13 cellular contexts compared by ENCODE assay signal in the genomic region with DNA sequence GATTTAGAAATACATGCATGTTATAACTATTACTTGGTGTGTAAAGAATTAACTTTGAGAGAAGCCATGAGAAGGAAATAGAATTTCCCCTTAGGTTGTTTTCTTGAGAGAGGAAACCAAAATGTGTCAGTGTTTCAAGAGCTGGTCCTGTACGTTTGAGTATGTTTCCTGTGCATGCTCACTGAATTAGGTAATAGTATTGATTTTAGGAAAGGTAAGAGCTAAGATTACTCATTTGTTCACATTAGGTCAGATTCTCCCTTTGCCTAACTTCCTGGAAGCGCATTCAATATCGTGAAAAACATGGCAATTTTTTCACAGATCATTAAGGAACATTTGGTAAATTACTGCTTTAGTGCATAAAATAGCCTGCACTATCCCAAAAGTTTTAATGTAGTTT. TPM values are rescaled to one million over a fixed set of nuclear protein-coding genes. Genes with fewer than 3 reads are reported as not detected.
DNase-seq lines count a peak whose midpoint lies in the region; ATAC-seq lines count a peak whose summit lies in the region.
"Had no signal": no experiment of that assay in that cellular context is flagged by ENCODE, and none has a peak within 500 bp of the region (broad histone marks: within the 10 kb centered on the region; RNA-seq: fewer than 3 reads in every experiment).

No MANE protein-coding gene starts in this region.

- no peaks in the 10 kb centered on the region for H3K36me3 ChIP-seq in Karpas-422 (ENCODE audit: insufficient read depth, low read length)

- H3K9me3 ChIP-seq in Karpas-422 (ENCODE audit: low read length): no peaks in the 10 kb centered on the region

- intact Hi-C loops in activated naive CD4-positive, alpha-beta T cell treated with anti-CD3 and anti-CD28 coated beads for 36 hours (cut with micrococcal nuclease): loop anchor here (1.0 to 10.0 kb wide), 7 partner anchors 8 to 1723 kb away; partner anchors contain the start of gene DIXDC1

- no peaks in the 10 kb centered on the region for H3K79me2 ChIP-seq in Karpas-422 (ENCODE audit: low read length)

- H3K9me3 Mint-ChIP-seq in activated naive CD4-positive, alpha-beta T cell treated with anti-CD3 and anti-CD28 coated beads for 36 hours: peaks cover 6% of the 10 kb centered on the region
- H3K9me3 Mint-ChIP-seq in activated CD8-positive, alpha-beta T cell treated with anti-CD3 and anti-CD28 coated beads, Interleukin-2, amount 10 ng/mL, durations not matched to agents 7 days and 5 days (ENCODE audit: insufficient read depth): no peaks in the 10 kb centered on the region
- H3K9me3 Mint-ChIP-seq: HFFc6 had no signal

- H3K4me1 Mint-ChIP-seq in activated naive CD4-positive, alpha-beta T cell treated with anti-CD3 and anti-CD28 coated beads for 36 hours (ENCODE audit: low read depth): peaks cover 65% of the 10 kb centered on the region
- H3K4me1 Mint-ChIP-seq in activated CD8-positive, alpha-beta T cell treated with anti-CD3 and anti-CD28 coated beads, Interleukin-2, amount 10 ng/mL, durations not matched to agents 7 days and 5 days (ENCODE audit: low read depth): peaks cover 54% of the 10 kb centered on the region

- H2AFZ ChIP-seq in Karpas-422 (ENCODE audit: low read length): no peak overlapping the region

- no peak overlapping the region for H3K4me3 Mint-ChIP-seq in activated naive CD4-positive, alpha-beta T cell treated with anti-CD3 and anti-CD28 coated beads for 36 hours
- H3K4me3 Mint-ChIP-seq in activated CD8-positive, alpha-beta T cell treated with anti-CD3 and anti-CD28 coated beads, Interleukin-2, amount 10 ng/mL, durations not matched to agents 7 days and 5 days: peak overlapping the region; percentile 19
- H3K4me3 Mint-ChIP-seq: HFFc6 had no signal

- ATAC-seq in HG02884 (IDR thresholded peaks at IDR 0.05; ENCODE audit: unreplicated experiment) (peak; percentile 28), GM19463 (IDR thresholded peaks at IDR 0.05; ENCODE audit: unreplicated experiment) (no peak)
- peak; percentile 49 for ATAC-seq in activated CD8-positive, alpha-beta T cell treated with anti-CD3 and anti-CD28 coated beads, Interleukin-2, amount 10 ng/mL, durations not matched to agents 7 days and 5 days
- ATAC-seq in stimulated activated naive CD8-positive, alpha-beta T cell treated with anti-CD3 and anti-CD28 coated beads, Interleukin-15, Interleukin-2, amounts not matched to agents 100 U/mL and 50 U/mL, for 24 hours: peak; percentile 47

- no peak overlapping the region for H3K4me3 ChIP-seq in Karpas-422 (ENCODE audit: low read length)

- POLR2A ChIA-PET in activated CD8-positive, alpha-beta T cell treated with anti-CD3 and anti-CD28 coated beads, Interleukin-2, amount 10 ng/mL, durations not matched to agents 7 days and 5 days (lab: Charles Lee): interaction anchor here (1.4 kb wide), 1 partner anchor 20 kb away, joined by 4 read pairs; no protein-coding TSS in a partner anchor

- no peak overlapping the region for H3K9ac ChIP-seq in Karpas-422 (ENCODE audit: low read length)

- H3K9me2 ChIP-seq in Karpas-422 (replicated peaks; ENCODE audit: insufficient read depth, low read length): no peaks in the 10 kb centered on the region

- H3K36me3 Mint-ChIP-seq in activated naive CD4-positive, alpha-beta T cell treated with anti-CD3 and anti-CD28 coated beads for 36 hours (ENCODE audit: low read depth): peaks cover 6% of the 10 kb centered on the region
- peaks cover 15% of the 10 kb centered on the region for H3K36me3 Mint-ChIP-seq in activated CD8-positive, alpha-beta T cell treated with anti-CD3 and anti-CD28 coated beads, Interleukin-2, amount 10 ng/mL, durations not matched to agents 7 days and 5 days (ENCODE audit: low read depth)

- no peaks in the 10 kb centered on the region for H4K20me1 ChIP-seq in Karpas-422 (ENCODE audit: insufficient read depth, low read depth, low read length)

- no peak overlapping the region for H3K27ac ChIP-seq in Karpas-422 (ENCODE audit: low read length)

- H3K27ac Mint-ChIP-seq in activated naive CD4-positive, alpha-beta T cell treated with anti-CD3 and anti-CD28 coated beads for 36 hours: peak overlapping the region; percentile 90
- H3K27ac Mint-ChIP-seq in activated CD8-positive, alpha-beta T cell treated with anti-CD3 and anti-CD28 coated beads, Interleukin-2, amount 10 ng/mL, durations not matched to agents 7 days and 5 days: peak overlapping the region; percentile 84
- H3K27ac Mint-ChIP-seq: HFFc6 had no signal

- H3K4me2 ChIP-seq in Karpas-422 (ENCODE audit: low read depth, low read length, poor library complexity, severe bottlenecking): no peak overlapping the region

- no peaks in the 10 kb centered on the region for H3K4me1 ChIP-seq in Karpas-422 (ENCODE audit: low read length)

- no peak for DNase-seq in activated naive CD4-positive, alpha-beta T cell treated with anti-CD3 and anti-CD28 coated beads for 36 hours
- DNase-seq in activated naive CD4-positive, alpha-beta T cell treated with Interleukin-2 at 50 U/mL for 16 hours: no peak
- no peak for DNase-seq in activated CD8-positive, alpha-beta T cell treated with anti-CD3 and anti-CD28 coated beads, Interleukin-2, amount 10 ng/mL, durations not matched to agents 7 days and 5 days
- no peak for DNase-seq in stimulated activated naive CD8-positive, alpha-beta T cell treated with anti-CD3 and anti-CD28 coated beads, Interleukin-15, Interleukin-2, amounts not matched to agents 100 U/mL and 50 U/mL, for 24 hours
- DNase-seq in Karpas-422 (no peak), middle frontal gyrus (ENCODE audit: extremely low spot score, low spot score) (no peak)
- DNase-seq: amygdala, HFFc6, Kasumi-1, kidney glomerular epithelial cell, NCI-H526 treated with DMSO at 0.1 percent for 48 hours had no signal

- CTCF ChIA-PET in activated naive CD4-positive, alpha-beta T cell treated with anti-CD3 and anti-CD28 coated beads for 36 hours (lab: Charles Lee): interaction anchor here (1.2 kb wide), 1 partner anchor 18 kb away, joined by 3 read pairs; no protein-coding TSS in a partner anchor
- CTCF ChIA-PET in activated CD8-positive, alpha-beta T cell treated with anti-CD3 and anti-CD28 coated beads, Interleukin-2, amount 10 ng/mL, durations not matched to agents 7 days and 5 days (lab: Charles Lee): interaction anchor here (0.9 to 1.7 kb wide), 3 partner anchors 16 to 98 kb away, joined by 4 to 6 read pairs (median 4); no protein-coding TSS in a partner anchor

- no peaks in the 10 kb centered on the region for H3K27me3 ChIP-seq in Karpas-422 (ENCODE audit: low read length)

- H3K27me3 Mint-ChIP-seq in activated naive CD4-positive, alpha-beta T cell treated with anti-CD3 and anti-CD28 coated beads for 36 hours (ENCODE audit: low read depth): no peaks in the 10 kb centered on the region
- no peaks in the 10 kb centered on the region for H3K27me3 Mint-ChIP-seq in activated CD8-positive, alpha-beta T cell treated with anti-CD3 and anti-CD28 coated beads, Interleukin-2, amount 10 ng/mL, durations not matched to agents 7 days and 5 days (ENCODE audit: low read depth)

RNA-seq across cellular contexts. Expression of gene RDX, which starts 49.3 kb away (rescaled TPM):
- 10 to 100 TPM; 35.2 to 37.4 TPM for total RNA-seq in activated naive CD4-positive, alpha-beta T cell treated with anti-CD3 and anti-CD28 coated beads for 36 hours
- 10 to 100 TPM; 37.9 to 39.6 TPM for total RNA-seq in activated CD8-positive, alpha-beta T cell treated with anti-CD3 and anti-CD28 coated beads, Interleukin-2, amount 10 ng/mL, durations not matched to agents 7 days and 5 days
- 0.47 and 0.71 TPM in 2 replicates for total RNA-seq in Karpas-422 (2014; rRNA removed; shearing (Covaris generic); ENCODE audit: low replicate concordance)

Comparison
In these comparisons a context has a peak if more than half of its experiments do, and no peak if none do; other contexts are left out.
1. RNA of gene RDX, which starts 49.3 kb away (total RNA-seq): 37.9 to 39.6 TPM in activated CD8-positive, alpha-beta T cell treated with anti-CD3 and anti-CD28 coated beads, Interleukin-2, amount 10 ng/mL, durations not matched to agents 7 days and 5 days and 35.2 to 37.4 TPM in activated naive CD4-positive, alpha-beta T cell treated with anti-CD3 and anti-CD28 coated beads for 36 hours; 0.47 to 0.71 TPM in Karpas-422; every median in the first group is over 10 times any median in the second.